Comparison of ENCODE assay signal across 15 cellular contexts in the genomic region with DNA sequence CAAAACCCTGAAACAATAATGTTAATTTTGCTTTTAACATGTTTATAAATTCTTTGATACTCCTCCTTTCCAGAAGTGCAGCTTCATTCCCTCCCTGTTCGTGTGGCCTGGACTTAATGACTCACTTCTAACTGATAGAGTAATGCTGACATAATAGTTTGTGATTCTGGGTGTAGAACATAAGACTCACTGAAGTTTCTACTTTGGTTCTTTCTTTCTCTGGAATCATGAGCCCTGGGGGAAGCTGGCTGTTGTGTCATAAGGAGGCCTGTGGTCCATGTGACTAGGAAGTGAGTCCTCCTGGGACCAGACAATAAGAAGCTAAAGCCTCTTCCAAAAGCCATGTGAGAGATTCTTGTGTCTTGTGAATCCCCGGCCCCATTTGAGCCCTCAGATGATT. TPM values are rescaled to one million over a fixed set of nuclear protein-coding genes. Genes with fewer than 3 reads are reported as not detected.
A peak's percentile ranks its signal among the peaks of the same experiment; 100 is the strongest.
DNase-seq lines count a peak whose midpoint lies in the region; ATAC-seq and TF ChIP-seq lines count a peak whose summit lies in the region.
"Had no signal": no experiment of that assay in that cellular context is flagged by ENCODE, and none has a peak within 500 bp of the region (broad histone marks: within the 10 kb centered on the region; RNA-seq: fewer than 3 reads in every experiment).

No MANE protein-coding gene starts in this region.

- no peak overlapping the region for H3K4me3 Mint-ChIP-seq in H9
- H3K4me3 Mint-ChIP-seq: nephron had no signal

- H3K4me3 ChIP-seq in choroid plexus epithelial cell (ENCODE audit: low read depth, low read length) = no peak overlapping the region
- H3K4me3 ChIP-seq in mesenchymal stem cell (ENCODE audit: insufficient read depth in 1 of 2, low read depth in 1 of 2, low read length in 2 of 2) = no peak overlapping the region

- peaks cover 5% of the 10 kb centered on the region for H3K23me2 ChIP-seq in H9 (ENCODE audit: insufficient read length, low read depth, low read length, poor library complexity, severe bottlenecking)

- H4K5ac ChIP-seq in H9 (ENCODE audit: insufficient read length, low read depth, low read length) = no peak overlapping the region

- TF ChIP-seq CTCF in choroid plexus epithelial cell (conservative IDR thresholded peaks at IDR 0.05; ENCODE audit: low read depth, low read length) (no peak), H9 (conservative IDR thresholded peaks at IDR 0.05) (no peak)

- H2AFZ ChIP-seq in mesenchymal stem cell (ENCODE audit: low read depth, low read length) (no peak overlapping the region), H9 (ENCODE audit: low read length) (no peak overlapping the region)

- H3K79me1 ChIP-seq in mesenchymal stem cell (replicated peaks; ENCODE audit: low read length, poor library complexity, severe bottlenecking) = no peaks in the 10 kb centered on the region
- no peaks in the 10 kb centered on the region for H3K79me1 ChIP-seq in H9 (ENCODE audit: insufficient read depth, low read depth, low read length, poor library complexity, severe bottlenecking)

- no peak overlapping the region for H3T11ph ChIP-seq in H9 (ENCODE audit: low read length)

- no peak overlapping the region for H2BK20ac ChIP-seq in H9 (ENCODE audit: low read depth, low read length, poor library complexity, severe bottlenecking)

- H2AK5ac ChIP-seq in mesenchymal stem cell (ENCODE audit: low read length, severe bottlenecking) (no peak overlapping the region), H9 (ENCODE audit: insufficient read length, low read length) (no peak overlapping the region)

- ATAC-seq in HG03457 (IDR thresholded peaks at IDR 0.05; ENCODE audit: unreplicated experiment) = no peak
- no peak for ATAC-seq in GM18505 (IDR thresholded peaks at IDR 0.05; ENCODE audit: unreplicated experiment)

- no peaks in the 10 kb centered on the region for H3K36me3 Mint-ChIP-seq in H9 (ENCODE audit: insufficient read depth in 1 of 3, low read depth in 3 of 3)
- H3K36me3 Mint-ChIP-seq: CD4-positive, CD25-positive, alpha-beta regulatory T cell had no signal

- H3K4me2 ChIP-seq in mesenchymal stem cell (ENCODE audit: low read length, poor library complexity, severe bottlenecking) (no peak overlapping the region), H9 (ENCODE audit: insufficient read depth, insufficient read length, low read length) (no peak overlapping the region)

- no peak overlapping the region for H2BK5ac ChIP-seq in mesenchymal stem cell (ENCODE audit: low read depth, low read length, poor library complexity, severe bottlenecking)
- no peak overlapping the region for H2BK5ac ChIP-seq in H9 (ENCODE audit: insufficient read length, low read length)

- H3K27ac ChIP-seq in mesenchymal stem cell (ENCODE audit: low read length, poor library complexity, severe bottlenecking) (no peak overlapping the region), H9 (ENCODE audit: insufficient read length, low read depth, low read length) (no peak overlapping the region)

- H4K91ac ChIP-seq in mesenchymal stem cell (ENCODE audit: low read length) (no peak overlapping the region), H9 (ENCODE audit: insufficient read length, low read depth, low read length) (no peak overlapping the region)

- peaks cover 41% of the 10 kb centered on the region for H3K27me3 Mint-ChIP-seq in H9 (ENCODE audit: low read depth)

- H3K4me1 Mint-ChIP-seq in H9 = peaks cover 6 to 7% of the 10 kb centered on the region in 2 experiments
- H3K4me1 Mint-ChIP-seq: nephron had no signal

- H3K27ac Mint-ChIP-seq in H9 = no peak overlapping the region
- H3K27ac Mint-ChIP-seq: activated T-helper 2 cell treated with anti-CD3 and anti-CD28 coated beads, Interferon-gamma antibody, Interleukin-2, Interleukin-4, amounts not matched to agents 10 μg/mL and 5 μg/mL and 100 μg/mL, durations not matched to agents 14 hours and 24 hours and 36 hours; CD4-positive, CD25-positive, alpha-beta regulatory T cell; nephron had no signal

- H3K23ac ChIP-seq in mesenchymal stem cell (ENCODE audit: low read length in 2 of 2) (no peak overlapping the region), H9 (ENCODE audit: insufficient read length, low read depth, low read length) (no peak overlapping the region)

- H3K56ac ChIP-seq in H9 (ENCODE audit: insufficient read length, low read depth, low read length) = no peak overlapping the region

- H2BK12ac ChIP-seq in mesenchymal stem cell (ENCODE audit: low read length in 2 of 2) (no peak overlapping the region), H9 (ENCODE audit: insufficient read length, low read depth, low read length) (no peak overlapping the region)

- H3K9me3 Mint-ChIP-seq in H9 = no peaks in the 10 kb centered on the region
- H3K9me3 Mint-ChIP-seq: activated T-helper 2 cell treated with anti-CD3 and anti-CD28 coated beads, Interferon-gamma antibody, Interleukin-2, Interleukin-4, amounts not matched to agents 10 μg/mL and 5 μg/mL and 100 μg/mL, durations not matched to agents 14 hours and 24 hours and 36 hours had no signal

- H3K27me3 ChIP-seq in mesenchymal stem cell (ENCODE audit: control insufficient read depth in 1 of 2, insufficient read depth in 1 of 2, low read length in 2 of 2) = peaks cover 13 to 34% of the 10 kb centered on the region in 2 experiments
- peaks cover 10% of the 10 kb centered on the region; the same call in 1 of the 2 replicates for H3K27me3 ChIP-seq in H9 (ENCODE audit: insufficient read depth, low read length)

- H3K4me1 ChIP-seq in mesenchymal stem cell (ENCODE audit: control insufficient read depth, insufficient read depth, low read depth, low read length) (peaks cover 8% of the 10 kb centered on the region), H9 (ENCODE audit: insufficient read depth, low read length) (no peaks in the 10 kb centered on the region)

- H3K4ac ChIP-seq in mesenchymal stem cell (ENCODE audit: low read depth in 1 of 2, low read length in 2 of 2) (no peak overlapping the region), H9 (ENCODE audit: low read depth, low read length) (no peak overlapping the region)

- H3K79me2 ChIP-seq in H9 (ENCODE audit: insufficient read depth, low read length) = no peaks in the 10 kb centered on the region

- H2BK15ac ChIP-seq in mesenchymal stem cell (ENCODE audit: low read depth, poor library complexity, severe bottlenecking) (no peak overlapping the region), H9 (ENCODE audit: low read depth, low read length) (no peak overlapping the region)

- H3K36me3 ChIP-seq in mesenchymal stem cell (ENCODE audit: control insufficient read depth in 1 of 2, insufficient read depth in 2 of 2, low read depth in 1 of 2, low read length in 2 of 2) = no peaks in the 10 kb centered on the region

- DNase-seq in EH (ENCODE audit: low read depth) = peak; percentile 13
- DNase-seq in NCI-H226 = peak; percentile 85
- peak; percentile 23 for DNase-seq in choroid plexus epithelial cell (ENCODE audit: low read depth)
- DNase-seq in mesenchymal stem cell = peak; percentile 22
- no peak for DNase-seq in H9
- DNase-seq in activated CD4-positive, alpha-beta T cell treated with anti-CD3 and anti-CD28 coated beads, Interleukin-2, amount 50 U/mL, for 1 hour = no peak
- DNase-seq: activated CD4-positive, alpha-beta T cell treated with anti-CD3 and anti-CD28 coated beads for 4 hours; caudate nucleus; CD4-positive, CD25-positive, alpha-beta regulatory T cell; NCI-H2171 treated with DMSO at 0.1 percent for 48 hours had no signal

- H3K9me3 ChIP-seq in mesenchymal stem cell (ENCODE audit: control insufficient read depth, low read length) (no peaks in the 10 kb centered on the region), H9 (ENCODE audit: control insufficient read depth, low read depth, low read length) (no peaks in the 10 kb centered on the region)

- H3K9ac ChIP-seq in mesenchymal stem cell (ENCODE audit: low read length) (peak overlapping the region; percentile 58), H9 (ENCODE audit: extremely low read depth, insufficient read length, low read length) (no peak overlapping the region)

- H4K8ac ChIP-seq in mesenchymal stem cell (ENCODE audit: low read length) (no peak overlapping the region), H9 (replicated peaks; ENCODE audit: insufficient read length, low read depth, low read length) (no peak overlapping the region)

- TF ChIP-seq POLR2A in GM18505 (IDR thresholded peaks at IDR 0.05; ENCODE audit: borderline replicate concordance, extremely low read depth, insufficient read depth, insufficient read length) = no peak

- no peak overlapping the region for H3K14ac ChIP-seq in mesenchymal stem cell (ENCODE audit: low read length in 2 of 2)
- H3K14ac ChIP-seq in H9 (ENCODE audit: insufficient read depth, low read length) = no peak overlapping the region

- 32% methylated on average over 2 of the region's 2 CpGs for whole genome bisulfite sequencing in mesenchymal stem cell
- no CpG with 5 or more reads among the region's 2 CpGs for WGBS in H9 (ENCODE audit: extremely low coverage, insufficient read length, low lambda C conversion rate)

- no peaks in the 10 kb centered on the region for H4K20me1 ChIP-seq in H9 (ENCODE audit: control insufficient read depth, insufficient read depth, insufficient read length)

- no peak overlapping the region for H3K18ac ChIP-seq in mesenchymal stem cell (ENCODE audit: low read depth in 1 of 2, low read length in 2 of 2)
- no peak overlapping the region for H3K18ac ChIP-seq in H9 (ENCODE audit: insufficient read length, low read depth, low read length)

- H2BK120ac ChIP-seq in mesenchymal stem cell (ENCODE audit: low read depth, low read length) (no peak overlapping the region), H9 (ENCODE audit: low read depth, low read length, poor library complexity, severe bottlenecking) (no peak overlapping the region)

RNA-seq across cellular contexts. Expression of gene HLA-G, which starts 30.5 kb away (rescaled TPM):
- polyA plus RNA-seq in mesenchymal stem cell (2013, experiment 1 of 2) = not detected
- polyA plus RNA-seq in mesenchymal stem cell (2013, experiment 2 of 2) = not detected
- total RNA-seq in H9 (2021) = 2.7 and 2.9 TPM in 2 replicates
- total RNA-seq: skeletal muscle tissue had no signal

Comparison
In these comparisons a context has a peak if more than half of its experiments do, and no peak if none do; other contexts are left out.
1. DNase-seq: peak in EH (single experiment), NCI-H226 (single experiment), choroid plexus epithelial cell (single experiment) and mesenchymal stem cell (single experiment); none in H9 (single experiment) and activated CD4-positive, alpha-beta T cell treated with anti-CD3 and anti-CD28 coated beads, Interleukin-2, amount 50 U/mL, for 1 hour (single experiment).